In the genomic region with DNA sequence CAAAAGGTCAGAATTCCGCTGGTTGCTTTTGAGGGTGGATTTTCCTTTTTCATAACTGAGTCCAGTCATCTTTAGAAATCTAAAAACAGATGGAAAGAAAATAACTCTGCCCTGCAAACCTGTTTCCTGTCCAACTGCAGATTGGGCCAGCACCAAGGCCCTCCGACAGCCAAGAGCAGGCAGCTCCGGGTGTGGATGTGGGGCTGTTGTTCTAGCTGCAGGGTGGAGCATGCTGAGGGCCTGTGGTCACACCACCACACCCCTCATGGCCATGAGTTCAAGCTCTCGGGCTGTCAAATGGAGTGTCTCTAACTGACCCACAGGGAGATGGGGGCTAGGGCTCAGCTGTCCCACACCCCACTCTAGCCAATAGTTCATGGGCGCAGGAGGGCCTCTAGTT, we compare ENCODE assay signal across 14 cellular contexts.
DNase-seq lines count a peak whose midpoint lies in the region; ATAC-seq and TF ChIP-seq lines count a peak whose summit lies in the region.
"Had no signal": no experiment of that assay in that cellular context is flagged by ENCODE, and none has a peak within 500 bp of the region (broad histone marks: within the 10 kb centered on the region; RNA-seq: fewer than 3 reads in every experiment).

No MANE protein-coding gene starts in this region.

- TF ChIP-seq EP300 in ovary (IDR thresholded peaks at IDR 0.05) = no peak

- H3K9me3 ChIP-seq in ovary (no peaks in the 10 kb centered on the region), A673 (ENCODE audit: low read depth, low read length, poor library complexity, severe bottlenecking) (no peaks in the 10 kb centered on the region)

- CTCF ChIA-PET in A673 (lab: Charles Lee) = no interaction called here

- no peaks in the 10 kb centered on the region for H3K79me2 ChIP-seq in ACC112 (ENCODE audit: control insufficient read depth, insufficient read depth, low read length, unreplicated experiment)

- no TSS peak for BruUV-seq in A673 (replicated peaks; lab: Mats Ljungman, UMichigan)

- no peak overlapping the region for H3K4me3 ChIP-seq in ACC112 (ENCODE audit: low read depth, low read length)
- no peak overlapping the region for H3K4me3 ChIP-seq in cardiac fibroblast (replicated peaks in 1 of 2; ENCODE audit: low read depth in 2 of 2, low read length in 2 of 2)
- no peak overlapping the region for H3K4me3 ChIP-seq in ovary
- H3K4me3 ChIP-seq in A673 (ENCODE audit: low read depth, low read length, poor library complexity, severe bottlenecking) = no peak overlapping the region
- H3K4me3 ChIP-seq: smooth muscle cell had no signal

- H3K4me1 ChIP-seq in ACC112 (ENCODE audit: control insufficient read depth, insufficient read depth, low read length, unreplicated experiment) (peaks cover 22% of the 10 kb centered on the region), ovary (ENCODE audit: insufficient read depth) (peaks cover 15% of the 10 kb centered on the region), A673 (ENCODE audit: insufficient read depth, low read length, poor library complexity, severe bottlenecking) (no peaks in the 10 kb centered on the region)

- H3K27ac ChIP-seq in ACC112 (ENCODE audit: low read depth, low read length) (peak overlapping the region; percentile 56; the same call in 1 of the 2 replicates), ovary (peak overlapping the region in 1 of 2 donors; percentile 73), A673 (ENCODE audit: low read depth, low read length, poor library complexity, severe bottlenecking) (no peak overlapping the region)

- H3K27me3 ChIP-seq in ACC112 (ENCODE audit: insufficient read depth, low read length) = no peaks in the 10 kb centered on the region
- no peaks in the 10 kb centered on the region for H3K27me3 ChIP-seq in ovary
- H3K27me3 ChIP-seq in A673 (replicated peaks; ENCODE audit: insufficient read depth, low read depth, low read length, poor library complexity) = no peaks in the 10 kb centered on the region

- H3K36me3 ChIP-seq in ACC112 (ENCODE audit: insufficient read depth, low read length) (no peaks in the 10 kb centered on the region), ovary (no peaks in the 10 kb centered on the region), A673 (ENCODE audit: insufficient read depth, low read length, poor library complexity, severe bottlenecking) (no peaks in the 10 kb centered on the region)

- no peak for TF ChIP-seq CTCF in cardiac fibroblast (IDR thresholded peaks at IDR 0.05; ENCODE audit: low read depth, low read length)
- no peak for TF ChIP-seq CTCF in ovary (IDR thresholded peaks at IDR 0.05)
- TF ChIP-seq CTCF in A673 (conservative IDR thresholded peaks at IDR 0.05; ENCODE audit: low read depth, low read length) = no peak

- WGBS in ovary, 3 donors = 28 to 32% (median 29%) methylated on average over 5 of the region's 5 CpGs

- intact Hi-C loops in left cardiac atrium (cut with DNase I) (no loop called here), ovary (cut with DNase I) (loop anchor here in 1 of 4 donors (10.0 kb wide), 1 partner anchor 52 kb away; no protein-coding TSS in a partner anchor), A673 (cut with micrococcal nuclease; ENCODE audit: unreplicated experiment) (no loop called here)

- peak; percentile 87 to 94 for ATAC-seq in left cardiac atrium
- no peak for ATAC-seq in HG02884 (IDR thresholded peaks at IDR 0.05; ENCODE audit: unreplicated experiment)
- no peak for ATAC-seq in HG02973 (IDR thresholded peaks at IDR 0.05; ENCODE audit: unreplicated experiment)

- no peak for TF ChIP-seq POLR2A in ovary (IDR thresholded peaks at IDR 0.05)

- POLR2A ChIA-PET in A673 (lab: Charles Lee; ENCODE audit: low non-redundant PET) = no interaction called here

- DNase-seq in cardiac fibroblast (ENCODE audit: low read depth in 2 of 2) = peak; percentile 66 to 90
- peak; percentile 82 for DNase-seq in left cardiac atrium
- DNase-seq in ovary = peak; percentile 53 to 71 (median 64)
- DNase-seq in GM19240 (ENCODE audit: insufficient read length, low spot score) = no peak
- no peak for DNase-seq in A673 (ENCODE audit: low spot score)
- DNase-seq: activated B cell treated with CpG ODN at 0.5 μM for 24 hours, hippocampal formation, NCI-H1092 treated with DMSO at 0.1 percent for 48 hours, NCI-H526 treated with DMSO at 0.1 percent for 48 hours, SIG-M5 had no signal

- peak overlapping the region; percentile 32 for H2AFZ ChIP-seq in ACC112 (ENCODE audit: low read length, unreplicated experiment)

Comparison
In these comparisons a context has a peak if more than half of its experiments do, and no peak if none do; other contexts are left out.
1. DNase-seq: peak in cardiac fibroblast (2 of 2), left cardiac atrium (single experiment) and ovary (5 of 5); none in GM19240 (single experiment) and A673 (single experiment).
2. ATAC-seq: peak in left cardiac atrium (2 of 2); none in HG02884 (single experiment) and HG02973 (single experiment).